1 cellular context compared by ENCODE assay signal in the genomic region with DNA sequence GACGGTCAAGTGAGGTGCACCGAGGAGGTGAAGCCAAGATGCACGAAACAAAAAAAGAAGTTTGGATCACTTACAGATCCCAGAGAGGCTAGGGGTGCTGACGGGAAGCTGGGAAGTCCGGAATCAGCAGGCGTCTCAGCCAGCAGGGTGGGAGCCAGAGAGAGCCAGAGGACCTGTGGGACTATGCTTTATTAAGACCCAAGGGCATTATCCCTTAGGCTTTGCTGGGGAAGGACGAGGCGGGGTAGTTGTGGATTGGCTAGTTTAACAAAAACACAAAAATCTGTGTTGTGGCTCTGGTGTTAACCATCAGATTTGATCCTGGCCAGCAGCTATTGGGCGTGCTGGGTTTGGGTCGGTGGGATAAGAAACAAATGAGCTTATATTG.
TF ChIP-seq lines count a peak whose summit lies in the region.

No MANE protein-coding gene starts in this region.

TF ChIP-seq in HepG2, 621 proteins besides CTCF, POLR2A, EP300 and RAD21 (continued from another document):
- no peak for TF ChIP-seq ZNF281 (CRISPR knock-in tag; IDR thresholded peaks at IDR 0.05; ENCODE audit: borderline replicate concordance)
TF ChIP-seq in HepG2: peak in this region for 0.
